24 cellular contexts compared by ENCODE assay signal in genomic region chr7:11587048-11587447, GRCh38.
"Had no signal": no experiment of that assay in that cellular context is flagged by ENCODE, and none has a peak within 500 bp of the region (broad histone marks: within the 10 kb centered on the region; RNA-seq: fewer than 3 reads in every experiment).

No MANE protein-coding gene starts in this region.

- H3K27ac ChIP-seq: lower lobe of right lung, pancreas, right atrium auricular region, right lobe of liver, tibial nerve, upper lobe of left lung, vagina had no signal

- DNase-seq: hippocampal formation; kidney glomerular epithelial cell; left cardiac atrium; lower lobe of right lung; mammary epithelial cell; mesenchymal stem cell; naive thymus-derived CD8-positive, alpha-beta T cell; nucleus accumbens; pancreas; right lobe of liver; stimulated activated CD4-positive, alpha-beta T cell treated with anti-CD3 and anti-CD28 coated beads, Interleukin-1b, Interleukin-23, amount 100 ng/mL, for 48 hours; stimulated activated CD4-positive, alpha-beta T cell treated with anti-CD3 and anti-CD28 coated beads, Interleukin-2, amount 100 ng/mL, for 48 hours; stimulated activated CD4-positive, alpha-beta T cell treated with anti-CD3 and anti-CD28 coated beads, Interleukin-4, amount 100 ng/mL, for 4 hours; stimulated activated CD8-positive, alpha-beta memory T cell treated with anti-CD3 and anti-CD28 coated beads, Interleukin-4, amount 100 ng/mL, for 48 hours; stimulated activated naive CD4-positive, alpha-beta T cell treated with Interleukin-2 at 50 U/mL for 16 hours; stimulated activated naive CD8-positive, alpha-beta T cell treated with anti-CD3 and anti-CD28 coated beads, Interleukin-15, amount 100 ng/mL, for 72 hours; substantia nigra; upper lobe of left lung had no signal

- H3K27me3 ChIP-seq: pancreas, right atrium auricular region, right lobe of liver, tibial nerve, upper lobe of left lung, vagina had no signal

- H3K4me2 ChIP-seq: smooth muscle cell had no signal

- H3K36me3 ChIP-seq: lower lobe of right lung, pancreas, right atrium auricular region, right lobe of liver, tibial nerve, upper lobe of left lung, vagina had no signal

- H3K4me3 ChIP-seq: lower lobe of right lung, pancreas, right atrium auricular region, right lobe of liver, smooth muscle cell, tibial nerve, upper lobe of left lung, vagina had no signal

- ATAC-seq: left cardiac atrium; left lobe of liver; lower lobe of right lung; naive thymus-derived CD8-positive, alpha-beta T cell; pancreas; right lobe of liver; stimulated activated memory B cell treated with anti-CD40 and anti-IgM and Interleukin-4, amounts not matched to agents 10 μg/mL and 1 μg/mL and 100 μg/mL, for 72 hours; stimulated activated naive CD8-positive, alpha-beta T cell treated with anti-CD3 and anti-CD28 coated beads, Interleukin-15, amount 100 ng/mL, for 72 hours had no signal

- H3K9me3 ChIP-seq: lower lobe of right lung, pancreas, right atrium auricular region, right lobe of liver, tibial nerve, upper lobe of left lung, vagina had no signal

- H3K4me1 ChIP-seq: lower lobe of right lung, right atrium auricular region, right lobe of liver, tibial nerve, upper lobe of left lung, vagina had no signal
